In genomic region chr9:131094015-131094414, GRCh38 we compare ENCODE assay signal across 20 cellular contexts. TPM values are rescaled to one million over a fixed set of nuclear protein-coding genes. Genes with fewer than 3 reads are reported as not detected.
DNase-seq lines count a peak whose midpoint lies in the region; ATAC-seq and TF ChIP-seq lines count a peak whose summit lies in the region.
"Had no signal": no experiment of that assay in that cellular context is flagged by ENCODE, and none has a peak within 500 bp of the region (broad histone marks: within the 10 kb centered on the region; RNA-seq: fewer than 3 reads in every experiment).

No MANE protein-coding gene starts in this region.

- 79 to 90% methylated on average over 5 of the region's 5 CpGs for WGBS in esophagus, 2 donors

- peak overlapping the region; percentile 17 for H3K27ac Mint-ChIP-seq in activated CD8-positive, alpha-beta memory T cell treated with anti-CD3 and anti-CD28 coated beads, Interleukin-2, amount 10 ng/mL, durations not matched to agents 7 days and 5 days
- no peak overlapping the region for H3K27ac Mint-ChIP-seq in neural crest cell (ENCODE audit: unreplicated experiment)
- H3K27ac Mint-ChIP-seq in type B pancreatic cell = peak overlapping the region; percentile 79
- H3K27ac Mint-ChIP-seq in naive thymus-derived CD8-positive, alpha-beta T cell = no peak overlapping the region
- H3K27ac Mint-ChIP-seq: CD14-positive monocyte; CD4-positive, alpha-beta memory T cell; HFFc6 had no signal

- H3K4me1 ChIP-seq in esophagus (ENCODE audit: control insufficient read depth in 2 of 2, insufficient read depth in 2 of 2, low read length in 1 of 2) = peaks cover 3 to 14% of the 10 kb centered on the region in 2 donors
- H3K4me1 ChIP-seq in upper lobe of right lung = peaks cover 5% of the 10 kb centered on the region

- H3K36me3 ChIP-seq in esophagus (ENCODE audit: control insufficient read depth in 2 of 2, insufficient read depth in 2 of 2, low read length in 1 of 2) (peaks cover 0 to 2% of the 10 kb centered on the region in 2 donors), upper lobe of right lung (no peaks in the 10 kb centered on the region)
- H3K36me3 ChIP-seq: BLaER1 had no signal

- CTCF ChIA-PET in activated CD8-positive, alpha-beta memory T cell treated with anti-CD3 and anti-CD28 coated beads, Interleukin-2, amount 10 ng/mL, durations not matched to agents 7 days and 5 days (lab: Charles Lee) = no interaction called here

- H3K27ac ChIP-seq in esophagus (ENCODE audit: low read depth in 2 of 2, low read length in 1 of 2) = peak overlapping the region; percentile 22 to 80
- no peak overlapping the region for H3K27ac ChIP-seq in upper lobe of right lung
- H3K27ac ChIP-seq in dorsolateral prefrontal cortex = peak overlapping the region in 11 of 59 donors; percentile 60 to 90 (median 87)
- H3K27ac ChIP-seq: 22Rv1, A549, BLaER1 had no signal

- H3K27me3 Mint-ChIP-seq in activated CD8-positive, alpha-beta memory T cell treated with anti-CD3 and anti-CD28 coated beads, Interleukin-2, amount 10 ng/mL, durations not matched to agents 7 days and 5 days = peaks cover 40% of the 10 kb centered on the region
- H3K27me3 Mint-ChIP-seq in neural crest cell (ENCODE audit: low read depth) (peaks cover 9% of the 10 kb centered on the region), type B pancreatic cell (peaks cover 6% of the 10 kb centered on the region)
- peaks cover 19 to 45% (median 28%) of the 10 kb centered on the region in 5 donors for H3K27me3 Mint-ChIP-seq in naive thymus-derived CD8-positive, alpha-beta T cell

- intact Hi-C loops in upper lobe of right lung (cut with DNase I) = no loop called here
- intact Hi-C loops in dorsolateral prefrontal cortex (cut with DNase I) = loop anchor here in 1 of 2 donors (5.0 kb wide), 1 partner anchor 37 kb away; no protein-coding TSS in a partner anchor

- H3K27me3 ChIP-seq in esophagus (ENCODE audit: control insufficient read depth in 1 of 2, insufficient read depth in 2 of 2, low read length in 2 of 2) (no peaks in the 10 kb centered on the region), upper lobe of right lung (peaks cover 28% of the 10 kb centered on the region), dorsolateral prefrontal cortex (peaks cover 0 to 51% (median 11%) of the 10 kb centered on the region in 45 donors)

- TF ChIP-seq CTCF in neural crest cell (conservative IDR thresholded peaks at IDR 0.05) (no peak), type B pancreatic cell (conservative IDR thresholded peaks at IDR 0.05) (no peak), upper lobe of right lung (IDR thresholded peaks at IDR 0.05) (no peak), dorsolateral prefrontal cortex (IDR thresholded peaks at IDR 0.05 in 54 of 56, conservative IDR thresholded peaks at IDR 0.05 in 2 of 56; ENCODE audit: low read depth in 1 of 56, partially characterized antibody in 56 of 56) (no peak)

- ATAC-seq in activated CD8-positive, alpha-beta memory T cell treated with anti-CD3 and anti-CD28 coated beads, Interleukin-2, amount 10 ng/mL, durations not matched to agents 7 days and 5 days = no peak
- ATAC-seq in upper lobe of right lung = no peak
- no peak for ATAC-seq in naive thymus-derived CD8-positive, alpha-beta T cell
- ATAC-seq: A549, HCT116 had no signal

- H3K4me3 ChIP-seq in esophagus (ENCODE audit: low read depth in 1 of 2, low read length in 2 of 2) (no peak overlapping the region), upper lobe of right lung (no peak overlapping the region), dorsolateral prefrontal cortex (no peak overlapping the region)
- H3K4me3 ChIP-seq: A549, BLaER1 had no signal

- no peak overlapping the region for H3K4me3 Mint-ChIP-seq in activated CD8-positive, alpha-beta memory T cell treated with anti-CD3 and anti-CD28 coated beads, Interleukin-2, amount 10 ng/mL, durations not matched to agents 7 days and 5 days
- H3K4me3 Mint-ChIP-seq in neural crest cell (peak overlapping the region; percentile 74), type B pancreatic cell (peak overlapping the region; percentile 53)
- peak overlapping the region in 1 of 10 donors; percentile 32 for H3K4me3 Mint-ChIP-seq in naive thymus-derived CD8-positive, alpha-beta T cell
- H3K4me3 Mint-ChIP-seq: HFFc6 had no signal

- no peaks in the 10 kb centered on the region for H3K36me3 Mint-ChIP-seq in activated CD8-positive, alpha-beta memory T cell treated with anti-CD3 and anti-CD28 coated beads, Interleukin-2, amount 10 ng/mL, durations not matched to agents 7 days and 5 days
- no peaks in the 10 kb centered on the region for H3K36me3 Mint-ChIP-seq in neural crest cell (ENCODE audit: low read depth)
- H3K36me3 Mint-ChIP-seq in type B pancreatic cell = no peaks in the 10 kb centered on the region
- H3K36me3 Mint-ChIP-seq in naive thymus-derived CD8-positive, alpha-beta T cell = no peaks in the 10 kb centered on the region
- H3K36me3 Mint-ChIP-seq: CD4-positive, alpha-beta memory T cell had no signal

- H3K9me3 Mint-ChIP-seq in activated CD8-positive, alpha-beta memory T cell treated with anti-CD3 and anti-CD28 coated beads, Interleukin-2, amount 10 ng/mL, durations not matched to agents 7 days and 5 days (ENCODE audit: low read depth) = no peaks in the 10 kb centered on the region
- H3K9me3 Mint-ChIP-seq in neural crest cell (no peaks in the 10 kb centered on the region), type B pancreatic cell (no peaks in the 10 kb centered on the region)
- H3K9me3 Mint-ChIP-seq in naive thymus-derived CD8-positive, alpha-beta T cell = no peaks in the 10 kb centered on the region
- H3K9me3 Mint-ChIP-seq: CD4-positive, alpha-beta memory T cell; HFFc6 had no signal

- DNase-seq in activated CD8-positive, alpha-beta memory T cell treated with anti-CD3 and anti-CD28 coated beads, Interleukin-2, amount 10 ng/mL, durations not matched to agents 7 days and 5 days = no peak
- DNase-seq in activated CD8-positive, alpha-beta memory T cell treated with anti-CD3 and anti-CD28 coated beads for 24 hours = no peak
- DNase-seq in neural crest cell (ENCODE audit: low read depth, low spot score) (no peak), type B pancreatic cell (ENCODE audit: extremely low spot score, unreplicated experiment) (no peak), upper lobe of right lung (no peak), dorsolateral prefrontal cortex (no peak)
- no peak for DNase-seq in naive thymus-derived CD8-positive, alpha-beta T cell
- DNase-seq: Calu3; CD4-positive, alpha-beta memory T cell; DMS79 treated with DMSO at 0.1 percent for 48 hours; GF-D8; GOT3; H7 had no signal

- POLR2A ChIA-PET in naive thymus-derived CD8-positive, alpha-beta T cell (lab: Charles Lee) = no interaction called here

- no peaks in the 10 kb centered on the region for H3K9me3 ChIP-seq in esophagus (ENCODE audit: control insufficient read depth in 2 of 2, insufficient read depth in 1 of 2, low read depth in 1 of 2, low read length in 1 of 2)
- H3K9me3 ChIP-seq in upper lobe of right lung = no peaks in the 10 kb centered on the region
- H3K9me3 ChIP-seq: A549, BLaER1 had no signal

- H3K4me1 Mint-ChIP-seq in activated CD8-positive, alpha-beta memory T cell treated with anti-CD3 and anti-CD28 coated beads, Interleukin-2, amount 10 ng/mL, durations not matched to agents 7 days and 5 days = peaks cover 8% of the 10 kb centered on the region
- H3K4me1 Mint-ChIP-seq in neural crest cell = peaks cover 22% of the 10 kb centered on the region
- H3K4me1 Mint-ChIP-seq in type B pancreatic cell (ENCODE audit: unreplicated experiment) = peaks cover 25% of the 10 kb centered on the region
- H3K4me1 Mint-ChIP-seq in naive thymus-derived CD8-positive, alpha-beta T cell = peaks cover 5 to 10% (median 7%) of the 10 kb centered on the region in 4 donors

RNA-seq across cellular contexts. Expression of gene AIF1L, which starts 2.3 kb away (rescaled TPM):
- under 1 TPM; 0.12 to 0.23 TPM for total RNA-seq in activated CD8-positive, alpha-beta memory T cell treated with anti-CD3 and anti-CD28 coated beads, Interleukin-2, amount 10 ng/mL, durations not matched to agents 7 days and 5 days
- polyA plus RNA-seq in esophagus = 100 to 1,000 TPM in 1 of 2 donors, 10 to 100 TPM in 1; 59.3 to 184 TPM
- total RNA-seq in neural crest cell (118 and 122 TPM in 2 replicates), type B pancreatic cell (ENCODE audit: low replicate concordance) (44.1 and 50.3 TPM in 2 replicates), upper lobe of right lung (12.3 TPM), dorsolateral prefrontal cortex (100 to 1,000 TPM in 30 of 120 experiments, 10 to 100 TPM in 90; 23.4 to 303 (median 71.6) TPM)
- total RNA-seq in naive thymus-derived CD8-positive, alpha-beta T cell = not detected
- polyA plus RNA-seq in naive thymus-derived CD8-positive, alpha-beta T cell = not detected
- polyA plus RNA-seq: CD14-positive monocyte; CD4-positive, alpha-beta memory T cell had no signal

RNA-seq across cellular contexts. Expression of gene NUP214, which starts 31.4 kb away (rescaled TPM):
- total RNA-seq in activated CD8-positive, alpha-beta memory T cell treated with anti-CD3 and anti-CD28 coated beads, Interleukin-2, amount 10 ng/mL, durations not matched to agents 7 days and 5 days = 10 to 100 TPM; 58.3 to 79.9 TPM
- polyA plus RNA-seq in esophagus = 10 to 100 TPM; 22.3 to 31.3 TPM
- total RNA-seq in neural crest cell = 72.3 and 77.9 TPM in 2 replicates
- total RNA-seq in type B pancreatic cell (ENCODE audit: low replicate concordance) = 51.0 and 67.1 TPM in 2 replicates
- 52.2 TPM for total RNA-seq in upper lobe of right lung
- 10 to 100 TPM; 37.9 to 85.0 (median 52.8) TPM for total RNA-seq in dorsolateral prefrontal cortex
- 10 to 100 TPM; 73.9 to 88.5 TPM for total RNA-seq in naive thymus-derived CD8-positive, alpha-beta T cell
- 10 to 100 TPM; 10.7 to 24.0 (median 16.5) TPM for polyA plus RNA-seq in naive thymus-derived CD8-positive, alpha-beta T cell

Comparison
In these comparisons a context has a peak if more than half of its experiments do, and no peak if none do; other contexts are left out.
1. H3K27ac Mint-ChIP-seq: peak in activated CD8-positive, alpha-beta memory T cell treated with anti-CD3 and anti-CD28 coated beads, Interleukin-2, amount 10 ng/mL, durations not matched to agents 7 days and 5 days (single experiment) and type B pancreatic cell (single experiment); none in neural crest cell (single experiment) and naive thymus-derived CD8-positive, alpha-beta T cell (0 of 10).
2. RNA of gene AIF1L, which starts 2.3 kb away (total RNA-seq): 118 to 122 TPM in neural crest cell, 23.4 to 303 TPM in dorsolateral prefrontal cortex, 44.1 to 50.3 TPM in type B pancreatic cell and 12.3 TPM in upper lobe of right lung (single experiment); 0.12 to 0.23 TPM in activated CD8-positive, alpha-beta memory T cell treated with anti-CD3 and anti-CD28 coated beads, Interleukin-2, amount 10 ng/mL, durations not matched to agents 7 days and 5 days and not detected in naive thymus-derived CD8-positive, alpha-beta T cell; every median in the first group is over 10 times any median in the second.